ENCODE assay signal across 8 cellular contexts in genomic region chr12:124566181-124567034, GRCh38. TPM values are rescaled to one million over a fixed set of nuclear protein-coding genes. Genes with fewer than 3 reads are reported as not detected.
A peak's percentile ranks its signal among the peaks of the same experiment; 100 is the strongest.
DNase-seq lines count a peak whose midpoint lies in the region; ATAC-seq and FAIRE-seq lines count a peak whose summit lies in the region.

No MANE protein-coding gene starts in this region.

- intact Hi-C loops in left cardiac atrium (cut with DNase I), result loop anchor here (5.0 to 10.0 kb wide), 6 partner anchors 44 to 201 kb away; no protein-coding TSS in a partner anchor
- intact Hi-C loops in posterior cingulate gyrus (cut with DNase I), result loop anchor here (2.0 to 10.0 kb wide), 4 partner anchors 48 to 172 kb away; no protein-coding TSS in a partner anchor

- POLR2A ChIA-PET in T-cell (lab: Charles Lee), result no interaction called here

- peak; percentile 84 for DNase-seq in G401 (ENCODE audit: low spot score)
- peak; percentile 68 for DNase-seq in H4 (ENCODE audit: low spot score)
- peak; percentile 82 for DNase-seq in LoVo (ENCODE audit: low spot score)
- DNase-seq in T-cell, result peak in 33 of 34 experiments; percentile 16 to 70 (median 44)
- DNase-seq in amniotic stem cell (lab: John Stamatoyannopoulos, UW), result peak; percentile 49
- peak; percentile 92 for DNase-seq in left cardiac atrium
- DNase-seq in posterior cingulate gyrus, result peak; percentile 81 to 98 (median 90)
- DNase-seq in urothelium cell line (ENCODE audit: low spot score), result peak; percentile 91

- FAIRE-seq in urothelium cell line (lab: Jason Lieb, UNC), result peak; percentile 71

- peak overlapping the region; percentile 86 to 95 (median 91) for H3K4me3 Mint-ChIP-seq in T-cell

- ATAC-seq in T-cell (replicated peaks in 1 of 4) (peak; percentile 48 to 63 (median 54)), left cardiac atrium (peak; percentile 71 to 77)

- H3K4me1 Mint-ChIP-seq in T-cell, result peaks cover 27 to 42% (median 38%) of the 10 kb centered on the region in 3 donors

- CTCF ChIA-PET in T-cell (lab: Charles Lee), result interaction anchor here (0.6 kb wide), 2 partner anchors 37 to 293 kb away, joined by 3 read pairs; no protein-coding TSS in a partner anchor

- H3K27me3 Mint-ChIP-seq in T-cell, result no peaks in the 10 kb centered on the region

- no peaks in the 10 kb centered on the region for H3K36me3 Mint-ChIP-seq in T-cell

- in situ Hi-C loops in G401 (cut with HindIII; ENCODE audit: low sequenced_read_pairs), result no loop called here

- H3K27ac Mint-ChIP-seq in T-cell, result peak overlapping the region; percentile 76 to 90

- H3K9me3 Mint-ChIP-seq in T-cell, result no peaks in the 10 kb centered on the region

RNA-seq across cellular contexts. Expression of gene NCOR2, which starts 1.0 kb away (rescaled TPM):
- 17.3 and 19.0 TPM in 2 replicates for total RNA-seq in G401 (2014; rRNA removed; shearing (Covaris generic))
- 17.9 and 21.5 TPM in 2 replicates for total RNA-seq in H4 (2014; rRNA removed; shearing (Covaris generic))
- total RNA-seq in T-cell, result 100 to 1,000 TPM; 108 to 140 (median 127) TPM
- 100 to 1,000 TPM; 117 to 154 TPM for total RNA-seq in left cardiac atrium

Comparison
In these comparisons a context has a peak if more than half of its experiments do, and no peak if none do; other contexts are left out.
1. Peak in every context shown above with its lines: DNase-seq and ATAC-seq.